ENCODE assay signal across 9 cellular contexts in the genomic region with DNA sequence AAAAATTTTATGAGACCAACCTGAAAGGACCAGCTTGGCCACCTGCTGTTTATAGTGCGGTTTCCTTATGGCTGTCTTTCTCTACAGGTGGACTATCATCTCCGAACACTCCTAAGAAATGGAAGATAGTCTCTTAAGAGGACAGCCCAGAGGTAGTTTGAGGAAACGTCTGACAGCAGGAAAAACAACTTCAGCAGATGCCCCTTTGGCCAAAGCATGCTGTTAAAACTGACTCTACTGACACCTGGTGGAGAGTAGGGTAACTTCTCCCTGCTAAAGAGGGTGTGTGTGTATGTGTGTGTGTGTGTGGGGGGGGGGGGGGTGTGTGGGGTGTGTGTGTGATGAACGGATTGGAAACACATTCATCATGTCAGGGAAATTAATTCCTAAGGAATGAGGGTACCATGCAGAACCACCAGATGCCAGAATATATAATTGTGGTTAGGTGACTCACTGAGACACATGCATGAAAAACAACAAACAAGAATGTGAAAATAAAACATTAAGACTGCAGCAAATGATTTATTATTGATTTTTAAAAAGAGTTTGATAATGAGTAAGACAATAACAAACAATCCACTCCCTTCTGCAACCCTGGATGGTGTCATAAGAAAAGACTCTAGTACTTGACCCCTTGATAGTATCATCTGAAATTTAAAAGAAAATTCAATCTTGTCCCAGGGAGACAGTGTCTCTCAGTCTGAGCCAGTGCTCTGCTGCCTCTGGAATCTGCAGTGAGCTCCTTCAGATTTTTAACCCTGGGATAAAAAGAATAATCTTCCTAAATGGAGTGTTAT.
DNase-seq lines count a peak whose midpoint lies in the region; ATAC-seq, FAIRE-seq and TF ChIP-seq lines count a peak whose summit lies in the region.
"Had no signal": no experiment of that assay in that cellular context is flagged by ENCODE, and none has a peak within 500 bp of the region (broad histone marks: within the 10 kb centered on the region; RNA-seq: fewer than 3 reads in every experiment).

No MANE protein-coding gene starts in this region.

- DNase-seq in stimulated activated CD4-positive, alpha-beta T cell treated with anti-CD3 and anti-CD28 coated beads, Interleukin-15, amount 100 ng/mL, for 24 hours, result peak; percentile 28
- no peak for DNase-seq in stimulated activated CD4-positive, alpha-beta T cell treated with anti-CD3 and anti-CD28 coated beads, Interleukin-4, amount 100 ng/mL, for 1 hour
- peak; percentile 49 for DNase-seq in HuH-7.5 (ENCODE audit: low spot score)
- peak; percentile 63 for DNase-seq in RCC 7860 (ENCODE audit: low spot score)
- peak; percentile 92 for DNase-seq in bronchial epithelial cell (ENCODE audit: low read depth)
- peak; percentile 76 for DNase-seq in kidney epithelial cell (ENCODE audit: low read depth)
- peak; percentile 5 to 57 for DNase-seq in stimulated activated effector memory CD8-positive, alpha-beta T cell treated with anti-CD3 and anti-CD28 coated beads, Interleukin-12 subunit alpha, Interleukin-12 subunit beta, amount 100 ng/mL, for 72 hours (ENCODE audit: low spot score in 2 of 2)

- peak; percentile 76 for ATAC-seq in GM21786 (IDR thresholded peaks at IDR 0.05; ENCODE audit: unreplicated experiment)
- ATAC-seq in stimulated activated effector memory CD8-positive, alpha-beta T cell treated with anti-CD3 and anti-CD28 coated beads, Interleukin-12 subunit alpha, Interleukin-12 subunit beta, amount 100 ng/mL, for 72 hours, result peak; percentile 66

- H3K27me3 ChIP-seq in bronchial epithelial cell (ENCODE audit: control insufficient read depth, insufficient read depth, low read length) (no peaks in the 10 kb centered on the region), kidney epithelial cell (ENCODE audit: control insufficient read depth, insufficient read depth, low read length) (no peaks in the 10 kb centered on the region)

- no peaks in the 10 kb centered on the region for H3K9me3 Mint-ChIP-seq in stimulated activated effector memory CD8-positive, alpha-beta T cell treated with anti-CD3 and anti-CD28 coated beads, Interleukin-12 subunit alpha, Interleukin-12 subunit beta, amount 100 ng/mL, for 72 hours

- TF ChIP-seq CTCF in bronchial epithelial cell (IDR thresholded peaks at IDR 0.05; ENCODE audit: insufficient read depth, low read length, severe bottlenecking), result peak; percentile 72
- TF ChIP-seq CTCF in kidney epithelial cell (IDR thresholded peaks at IDR 0.05; ENCODE audit: insufficient read depth, low read length, poor library complexity, severe bottlenecking), result peak; percentile 72

- FAIRE-seq in RCC 7860 (lab: Jason Lieb, UNC) (no peak), bronchial epithelial cell (lab: Jason Lieb, UNC) (no peak)

- peaks cover 7% of the 10 kb centered on the region for H3K4me1 Mint-ChIP-seq in stimulated activated effector memory CD8-positive, alpha-beta T cell treated with anti-CD3 and anti-CD28 coated beads, Interleukin-12 subunit alpha, Interleukin-12 subunit beta, amount 100 ng/mL, for 72 hours

- H3K36me3 Mint-ChIP-seq in stimulated activated effector memory CD8-positive, alpha-beta T cell treated with anti-CD3 and anti-CD28 coated beads, Interleukin-12 subunit alpha, Interleukin-12 subunit beta, amount 100 ng/mL, for 72 hours, result no peaks in the 10 kb centered on the region

- H3K27ac Mint-ChIP-seq in stimulated activated effector memory CD8-positive, alpha-beta T cell treated with anti-CD3 and anti-CD28 coated beads, Interleukin-12 subunit alpha, Interleukin-12 subunit beta, amount 100 ng/mL, for 72 hours, result no peak overlapping the region

- H3K36me3 ChIP-seq in bronchial epithelial cell (ENCODE audit: control insufficient read depth, insufficient read depth, low read length) (no peaks in the 10 kb centered on the region), kidney epithelial cell (ENCODE audit: control insufficient read depth, insufficient read depth, low read length) (no peaks in the 10 kb centered on the region)

- H3K4me3 Mint-ChIP-seq in stimulated activated effector memory CD8-positive, alpha-beta T cell treated with anti-CD3 and anti-CD28 coated beads, Interleukin-12 subunit alpha, Interleukin-12 subunit beta, amount 100 ng/mL, for 72 hours, result no peak overlapping the region

- H3K4me3 ChIP-seq in bronchial epithelial cell (ENCODE audit: low read depth, low read length) (no peak overlapping the region), kidney epithelial cell (ENCODE audit: low read depth, low read length) (no peak overlapping the region)
- H3K4me3 ChIP-seq: skin epidermis had no signal
